In the genomic region with DNA sequence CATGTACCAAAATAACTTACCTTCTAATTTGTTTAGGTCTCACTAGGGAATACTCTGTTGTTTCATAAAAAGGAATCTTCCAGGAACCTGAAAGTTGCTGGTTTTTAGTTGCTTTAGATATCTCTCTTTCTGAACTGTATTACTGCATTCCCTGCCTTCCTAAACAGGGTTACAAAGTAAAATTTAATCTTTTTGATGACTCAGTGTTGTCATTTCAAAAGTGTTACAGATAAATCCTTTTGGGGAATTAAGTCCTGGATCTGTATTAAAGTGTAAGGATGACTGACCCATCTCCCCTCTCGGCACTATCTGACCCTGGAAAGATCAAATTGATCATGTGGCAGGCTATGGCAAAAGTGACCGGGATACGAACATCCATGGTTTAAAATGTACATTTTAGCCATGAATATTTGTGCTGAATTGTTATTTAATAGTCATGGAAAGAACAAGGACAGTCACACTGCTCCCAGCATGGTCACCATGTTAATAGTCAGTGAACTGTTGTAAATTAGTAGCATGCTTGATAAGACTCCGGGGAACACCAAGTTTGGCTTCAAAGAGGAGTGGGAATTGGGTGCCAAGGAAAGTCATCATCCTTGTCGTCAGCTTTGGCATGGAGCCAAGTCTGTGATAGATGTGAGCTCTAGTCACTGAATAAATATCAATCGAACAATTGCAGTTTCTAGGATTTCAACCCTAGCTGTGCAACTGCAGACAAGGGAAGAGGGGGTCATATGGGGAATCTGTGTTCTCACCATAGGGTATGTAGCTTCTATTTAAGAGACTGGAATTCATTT, we compare ENCODE assay signal across 10 cellular contexts. TPM values are rescaled to one million over a fixed set of nuclear protein-coding genes. Genes with fewer than 3 reads are reported as not detected.
A peak's percentile ranks its signal among the peaks of the same experiment; 100 is the strongest.
DNase-seq lines count a peak whose midpoint lies in the region; ATAC-seq, FAIRE-seq and TF ChIP-seq lines count a peak whose summit lies in the region.
"Had no signal": no experiment of that assay in that cellular context is flagged by ENCODE, and none has a peak within 500 bp of the region (broad histone marks: within the 10 kb centered on the region; RNA-seq: fewer than 3 reads in every experiment).

No MANE protein-coding gene starts in this region.

- no peaks in the 10 kb centered on the region for H3K9me3 ChIP-seq in osteoblast (ENCODE audit: low read depth, low read length)
- H3K9me3 ChIP-seq in spleen, result no peaks in the 10 kb centered on the region

- peak; percentile 85 for FAIRE-seq in H54 (lab: Jason Lieb, UNC)

- CTCF ChIA-PET in activated naive CD4-positive, alpha-beta T cell treated with anti-CD3 and anti-CD28 coated beads, Interleukin-2, amount 10 ng/mL, durations not matched to agents 7 days and 5 days (lab: Charles Lee), result interaction anchor here (1.0 kb wide), 1 partner anchor 47 kb away, joined by 3 read pairs; no protein-coding TSS in a partner anchor

- no peaks in the 10 kb centered on the region for H3K27me3 ChIP-seq in osteoblast (ENCODE audit: insufficient read depth, low read length)
- H3K27me3 ChIP-seq in spleen (replicated peaks in 1 of 7), result no peaks in the 10 kb centered on the region

- ATAC-seq in GM19035 (IDR thresholded peaks at IDR 0.05; ENCODE audit: unreplicated experiment), result no peak

- H3K9me3 Mint-ChIP-seq in activated naive CD4-positive, alpha-beta T cell treated with anti-CD3 and anti-CD28 coated beads, Interleukin-2, amount 10 ng/mL, durations not matched to agents 7 days and 5 days, result no peaks in the 10 kb centered on the region
- H3K9me3 Mint-ChIP-seq: central memory CD8-positive, alpha-beta T cell had no signal

- H3K27me3 Mint-ChIP-seq in activated naive CD4-positive, alpha-beta T cell treated with anti-CD3 and anti-CD28 coated beads, Interleukin-2, amount 10 ng/mL, durations not matched to agents 7 days and 5 days, result no peaks in the 10 kb centered on the region
- H3K27me3 Mint-ChIP-seq: central memory CD8-positive, alpha-beta T cell had no signal

- WGBS in spleen, 5 donors, result 74 to 87% (median 78%) methylated on average over 6 of the region's 6 CpGs

- intact Hi-C loops in spleen (cut with DNase I; ENCODE audit: low total_unique reads), result no loop called here

- peaks cover 27% of the 10 kb centered on the region for H3K36me3 Mint-ChIP-seq in activated naive CD4-positive, alpha-beta T cell treated with anti-CD3 and anti-CD28 coated beads, Interleukin-2, amount 10 ng/mL, durations not matched to agents 7 days and 5 days

- H3K36me3 ChIP-seq in osteoblast (ENCODE audit: insufficient read depth, low read length) (peaks cover 3% of the 10 kb centered on the region), spleen (peaks cover 0 to 38% (median 7%) of the 10 kb centered on the region in 6 donors)

- H3K4me3 ChIP-seq in choroid plexus epithelial cell (ENCODE audit: low read depth, low read length) (no peak overlapping the region), osteoblast (ENCODE audit: insufficient read depth, low read length) (no peak overlapping the region), spleen (no peak overlapping the region)

- peaks cover 38% of the 10 kb centered on the region for H3K4me1 ChIP-seq in osteoblast (ENCODE audit: insufficient read depth, low read length)
- H3K4me1 ChIP-seq in spleen, result peaks cover 27 to 60% (median 43%) of the 10 kb centered on the region in 6 donors

- TF ChIP-seq CTCF in choroid plexus epithelial cell (conservative IDR thresholded peaks at IDR 0.05; ENCODE audit: low read depth, low read length), result no peak
- no peak for TF ChIP-seq CTCF in osteoblast (IDR thresholded peaks at IDR 0.05; ENCODE audit: extremely low read depth, low read depth, low read length)
- TF ChIP-seq CTCF in spleen (IDR thresholded peaks at IDR 0.05 in 8 of 11, conservative IDR thresholded peaks at IDR 0.05 in 3 of 11), result no peak

- H3K27ac ChIP-seq in osteoblast (ENCODE audit: low read depth, low read length) (peak overlapping the region; percentile 21), spleen (no peak overlapping the region)
- H3K27ac ChIP-seq: HL-60 had no signal

- H3K79me2 ChIP-seq in osteoblast (ENCODE audit: insufficient read depth, low read length), result peaks cover 86% of the 10 kb centered on the region

- H3K4me1 Mint-ChIP-seq in activated naive CD4-positive, alpha-beta T cell treated with anti-CD3 and anti-CD28 coated beads, Interleukin-2, amount 10 ng/mL, durations not matched to agents 7 days and 5 days, result peaks cover 32% of the 10 kb centered on the region

- H2AFZ ChIP-seq in osteoblast (ENCODE audit: low read length), result no peak overlapping the region

- no peak overlapping the region for H3K4me3 Mint-ChIP-seq in activated naive CD4-positive, alpha-beta T cell treated with anti-CD3 and anti-CD28 coated beads, Interleukin-2, amount 10 ng/mL, durations not matched to agents 7 days and 5 days
- H3K4me3 Mint-ChIP-seq: central memory CD8-positive, alpha-beta T cell had no signal

- TF ChIP-seq POLR2A in H54 (IDR thresholded peaks at IDR 0.05; ENCODE audit: low read depth, low read length), result no peak
- no peak for TF ChIP-seq POLR2A in spleen (IDR thresholded peaks at IDR 0.05)

- H4K20me1 ChIP-seq in osteoblast (ENCODE audit: insufficient read depth, low read length), result peaks cover 51% of the 10 kb centered on the region

- no peak overlapping the region for H3K27ac Mint-ChIP-seq in activated naive CD4-positive, alpha-beta T cell treated with anti-CD3 and anti-CD28 coated beads, Interleukin-2, amount 10 ng/mL, durations not matched to agents 7 days and 5 days

- peak overlapping the region; percentile 49 for H3K4me2 ChIP-seq in osteoblast (ENCODE audit: insufficient read depth, low read length)

- DNase-seq in H54 (ENCODE audit: insufficient read length, low spot score) (no peak), NCI-H2196 (lab: John Stamatoyannopoulos, UW; ENCODE audit: unreplicated experiment) (peak; percentile 70), choroid plexus epithelial cell (ENCODE audit: low read depth) (peak; percentile 25), osteoblast (ENCODE audit: insufficient read length, low spot score, missing footprints) (peak; percentile 22), D341Med (ENCODE audit: low spot score) (no peak), spleen (no peak)
- no peak for DNase-seq in activated naive CD4-positive, alpha-beta T cell treated with anti-CD3 and anti-CD28 coated beads, Interleukin-2, amount 10 ng/mL, durations not matched to agents 7 days and 5 days

RNA-seq across cellular contexts. Expression of a gene that starts 4.2 kb away (rescaled TPM):
- 7.1 and 8.7 TPM in 2 replicates for total RNA-seq in osteoblast
- 10 to 100 TPM; 16.0 to 36.9 (median 24.8) TPM for total RNA-seq in spleen
- polyA plus RNA-seq in spleen, result 1 to 10 TPM; 2.0 to 3.8 (median 2.3) TPM

RNA-seq across cellular contexts. Expression of a gene that starts 6.0 kb away (rescaled TPM):
- 37.6 and 42.1 TPM in 2 replicates for total RNA-seq in osteoblast
- total RNA-seq in spleen, result 1 to 10 TPM; 3.0 to 5.8 (median 3.7) TPM
- polyA plus RNA-seq in spleen, result 1 to 10 TPM; 1.8 to 5.1 (median 3.1) TPM

RNA-seq across cellular contexts. Expression of a gene that starts 33.3 kb away (rescaled TPM):
- total RNA-seq in osteoblast (2.1 and 2.5 TPM in 2 replicates), spleen (1 to 10 TPM; 1.0 to 3.3 (median 1.7) TPM)
- 1 to 10 TPM; 2.2 to 8.2 (median 4.1) TPM for polyA plus RNA-seq in spleen

RNA-seq across cellular contexts. Expression of a gene that starts 33.5 kb away (rescaled TPM):
- total RNA-seq in osteoblast, result 56.1 and 64.5 TPM in 2 replicates
- total RNA-seq in spleen, result 10 to 100 TPM; 29.7 to 57.4 (median 37.2) TPM
- polyA plus RNA-seq in spleen, result 10 to 100 TPM; 24.3 to 27.7 (median 26.0) TPM

Comparison
In these comparisons a context has a peak if more than half of its experiments do, and no peak if none do; other contexts are left out.
1. DNase-seq: peak in NCI-H2196 (single experiment), choroid plexus epithelial cell (single experiment) and osteoblast (single experiment); none in H54 (single experiment), D341Med (single experiment), spleen (single experiment) and activated naive CD4-positive, alpha-beta T cell treated with anti-CD3 and anti-CD28 coated beads, Interleukin-2, amount 10 ng/mL, durations not matched to agents 7 days and 5 days (single experiment).